ENCODE assay signal across 19 cellular contexts in the genomic region with DNA sequence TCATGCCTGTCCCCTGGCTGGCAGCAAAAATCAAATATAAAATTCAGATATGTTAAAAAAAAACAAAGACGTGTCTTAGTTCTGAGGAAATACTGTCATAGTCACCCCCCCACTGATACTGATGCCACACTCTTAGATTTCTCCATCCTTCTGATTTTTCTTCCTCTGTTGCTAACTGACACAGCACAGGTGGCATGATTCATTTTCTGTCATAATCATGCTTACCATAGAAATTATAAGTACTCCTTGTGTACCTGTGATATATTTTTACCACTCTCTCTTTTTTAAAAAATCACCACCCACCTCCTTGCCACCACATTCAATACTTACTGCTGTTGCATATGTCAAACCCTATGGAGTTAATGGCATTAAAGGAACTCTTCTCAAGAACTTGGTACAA.
DNase-seq lines count a peak whose midpoint lies in the region; ATAC-seq, FAIRE-seq and TF ChIP-seq lines count a peak whose summit lies in the region.
"Had no signal": no experiment of that assay in that cellular context is flagged by ENCODE, and none has a peak within 500 bp of the region (broad histone marks: within the 10 kb centered on the region; RNA-seq: fewer than 3 reads in every experiment).

No MANE protein-coding gene starts in this region.

- H3K9ac ChIP-seq in PC-3 (ENCODE audit: low read length) (no peak overlapping the region), endothelial cell of umbilical vein (replicated peaks; ENCODE audit: extremely low read depth, insufficient read depth, low read length) (no peak overlapping the region)
- H3K9ac ChIP-seq: BLaER1 treated with 17β-estradiol and CSF1 and Interleukin-3, amounts not matched to agents 10 nM and 100 nM had no signal

- H3K27me3 ChIP-seq in PC-3 (ENCODE audit: low read length): no peaks in the 10 kb centered on the region
- no peaks in the 10 kb centered on the region for H3K27me3 ChIP-seq in endothelial cell of umbilical vein (ENCODE audit: control insufficient read depth in 2 of 2, insufficient read depth in 2 of 2, low read length in 2 of 2)
- no peaks in the 10 kb centered on the region for H3K27me3 ChIP-seq in osteoblast (ENCODE audit: insufficient read depth, low read length)
- H3K27me3 ChIP-seq: BLaER1 treated with 17β-estradiol and CSF1 and Interleukin-3, amounts not matched to agents 10 nM and 100 nM had no signal

- H3K79me2 ChIP-seq in PC-3 (ENCODE audit: low read length) (no peaks in the 10 kb centered on the region), endothelial cell of umbilical vein (ENCODE audit: control insufficient read depth, insufficient read depth, low read length) (no peaks in the 10 kb centered on the region), osteoblast (ENCODE audit: insufficient read depth, low read length) (no peaks in the 10 kb centered on the region)

- H2AFZ ChIP-seq in PC-3 (ENCODE audit: low read length) (no peak overlapping the region), endothelial cell of umbilical vein (ENCODE audit: low read depth, low read length) (no peak overlapping the region), osteoblast (ENCODE audit: low read length) (no peak overlapping the region)

- no peak for TF ChIP-seq CTCF in PC-3 (conservative IDR thresholded peaks at IDR 0.05; ENCODE audit: low read depth, low read length)
- no peak for TF ChIP-seq CTCF in endothelial cell of umbilical vein (IDR thresholded peaks at IDR 0.05; ENCODE audit: extremely low read depth in 1 of 2, insufficient read depth in 1 of 2, low read depth in 1 of 2, low read length in 2 of 2)
- no peak for TF ChIP-seq CTCF in osteoblast (IDR thresholded peaks at IDR 0.05; ENCODE audit: extremely low read depth, low read depth, low read length)

- peaks cover 3% of the 10 kb centered on the region for H3F3A ChIP-seq in PC-3 (ENCODE audit: low read length, unreplicated experiment)

- POLR2A ChIA-PET in PC-3 (lab: Charles Lee; ENCODE audit: unreplicated experiment): no interaction called here
- POLR2A ChIA-PET in endothelial cell of umbilical vein (lab: Charles Lee): no interaction called here

- H3K4me1 ChIP-seq in PC-3 (ENCODE audit: insufficient read depth, low read length): peaks cover 53% of the 10 kb centered on the region
- H3K4me1 ChIP-seq in endothelial cell of umbilical vein (ENCODE audit: control insufficient read depth, extremely low read depth, insufficient read depth, low read length): peaks cover 25% of the 10 kb centered on the region
- H3K4me1 ChIP-seq in osteoblast (ENCODE audit: insufficient read depth, low read length): peaks cover 57% of the 10 kb centered on the region

- H4K20me1 ChIP-seq in PC-3 (ENCODE audit: low read length) (no peaks in the 10 kb centered on the region), endothelial cell of umbilical vein (replicated peaks; ENCODE audit: control insufficient read depth, extremely low read depth, insufficient read depth, low read length) (no peaks in the 10 kb centered on the region), osteoblast (ENCODE audit: insufficient read depth, low read length) (no peaks in the 10 kb centered on the region)
- H4K20me1 ChIP-seq: BLaER1 treated with 17β-estradiol and CSF1 and Interleukin-3, amounts not matched to agents 10 nM and 100 nM had no signal

- H3K9me3 ChIP-seq in PC-3 (ENCODE audit: low read length) (no peaks in the 10 kb centered on the region), endothelial cell of umbilical vein (replicated peaks; ENCODE audit: control insufficient read depth, insufficient read depth, low read length) (no peaks in the 10 kb centered on the region), osteoblast (ENCODE audit: low read depth, low read length) (no peaks in the 10 kb centered on the region)
- H3K9me3 ChIP-seq: BLaER1 treated with 17β-estradiol and CSF1 and Interleukin-3, amounts not matched to agents 10 nM and 100 nM had no signal

- DNase-seq in CD1c-positive myeloid dendritic cell (ENCODE audit: extremely low spot score) (peak; percentile 9), PC-3 (peak; percentile 28), endothelial cell of umbilical vein (ENCODE audit: low read depth, low spot score) (no peak), osteoblast (ENCODE audit: insufficient read length, low spot score, missing footprints) (no peak), kidney tubule cell (ENCODE audit: low spot score) (no peak), NCI-H82 (lab: John Stamatoyannopoulos, UW) (no peak), NCI-H82 treated with DMSO at 0.1 percent for 48 hours (lab: John Stamatoyannopoulos, UW; ENCODE audit: unreplicated experiment) (no peak)
- DNase-seq: ACHN; activated CD8-positive, alpha-beta memory T cell treated with anti-CD3 and anti-CD28 coated beads for 24 hours; activated naive CD4-positive, alpha-beta T cell treated with anti-CD3 and anti-CD28 coated beads, Interleukin-2, amount 10 ng/mL, durations not matched to agents 7 days and 5 days; anterior cingulate cortex; erythroblast; NCI-H1105 treated with DMSO at 0.1 percent for 48 hours; NCI-H446 treated with DMSO at 0.1 percent for 48 hours; RPMI8226; stimulated activated naive CD8-positive, alpha-beta T cell treated with anti-CD3 and anti-CD28 coated beads, Interleukin-15, amount 100 ng/mL, for 72 hours had no signal

- H3K4me2 ChIP-seq in PC-3 (ENCODE audit: low read length) (peak overlapping the region; percentile 70), endothelial cell of umbilical vein (ENCODE audit: insufficient read depth, low read length) (peak overlapping the region; percentile 59), osteoblast (ENCODE audit: insufficient read depth, low read length) (no peak overlapping the region)

- intact Hi-C loops in PC-3 (cut with micrococcal nuclease) (loop anchor here (2.0 to 5.0 kb wide), 2 partner anchors 61 to 123 kb away; no protein-coding TSS in a partner anchor), endothelial cell of umbilical vein (cut with micrococcal nuclease) (loop anchor here (1.0 to 5.0 kb wide), 5 partner anchors 8 to 122 kb away; no protein-coding TSS in a partner anchor)

- dilution Hi-C loops in endothelial cell of umbilical vein (cut with MboI; ENCODE audit: extremely low pct_ligation_motif_present, low sequenced_read_pairs): no loop called here

- ATAC-seq in PC-3: peak; percentile 8; the same call in 1 of the 2 replicates
- no peak for ATAC-seq in GM18873 (IDR thresholded peaks at IDR 0.05; ENCODE audit: low FRiP score, unreplicated experiment)
- ATAC-seq: stimulated activated naive CD8-positive, alpha-beta T cell treated with anti-CD3 and anti-CD28 coated beads, Interleukin-15, amount 100 ng/mL, for 72 hours had no signal

- TF ChIP-seq POLR2A in endothelial cell of umbilical vein (IDR thresholded peaks at IDR 0.05; ENCODE audit: low read depth, low read length): no peak

- H3K27ac ChIP-seq in PC-3 (ENCODE audit: low read length) (peak overlapping the region; percentile 81), endothelial cell of umbilical vein (ENCODE audit: insufficient read depth, low read depth, low read length) (peak overlapping the region; percentile 66), osteoblast (ENCODE audit: low read depth, low read length) (peak overlapping the region; percentile 93)
- H3K27ac ChIP-seq: BLaER1 treated with 17β-estradiol and CSF1 and Interleukin-3, amounts not matched to agents 10 nM and 100 nM had no signal

- BruUV-seq in PC-3 (replicated peaks; lab: Mats Ljungman, UMichigan) (no TSS peak), endothelial cell of umbilical vein (replicated peaks; lab: Mats Ljungman, UMichigan) (no TSS peak)

- H3K4me3 ChIP-seq in PC-3 (ENCODE audit: low read length) (no peak overlapping the region), endothelial cell of umbilical vein (replicated peaks in 1 of 3; ENCODE audit: insufficient read depth in 1 of 3, low read depth in 1 of 3, low read length in 3 of 3) (no peak overlapping the region), osteoblast (ENCODE audit: insufficient read depth, low read length) (no peak overlapping the region)
- H3K4me3 ChIP-seq: BLaER1 treated with 17β-estradiol and CSF1 and Interleukin-3, amounts not matched to agents 10 nM and 100 nM had no signal

- CTCF ChIA-PET in PC-3 (lab: Charles Lee): no interaction called here
- CTCF ChIA-PET in endothelial cell of umbilical vein (lab: Charles Lee): no interaction called here

- no peaks in the 10 kb centered on the region for H3K9me2 ChIP-seq in PC-3 (replicated peaks; ENCODE audit: low read length)

- no peaks in the 10 kb centered on the region for H3K9me1 ChIP-seq in endothelial cell of umbilical vein (replicated peaks; ENCODE audit: control insufficient read depth, extremely low read depth, insufficient read depth, low read length)

- FAIRE-seq in endothelial cell of umbilical vein (lab: Jason Lieb, UNC): no peak
- FAIRE-seq: frontal cortex had no signal

- H3K36me3 ChIP-seq in PC-3 (ENCODE audit: low read depth, low read length) (no peaks in the 10 kb centered on the region), endothelial cell of umbilical vein (ENCODE audit: control insufficient read depth in 2 of 2, extremely low read depth in 1 of 2, insufficient read depth in 2 of 2, low read length in 2 of 2) (no peaks in the 10 kb centered on the region), osteoblast (ENCODE audit: insufficient read depth, low read length) (no peaks in the 10 kb centered on the region)
- H3K36me3 ChIP-seq: BLaER1 treated with 17β-estradiol and CSF1 and Interleukin-3, amounts not matched to agents 10 nM and 100 nM had no signal

TF ChIP-seq in endothelial cell of umbilical vein, 7 proteins besides CTCF, POLR2A, EP300 and RAD21:
- TF ChIP-seq GATA2 (IDR thresholded peaks at IDR 0.05; ENCODE audit: insufficient read depth, insufficient read length, low read depth, low read length) (no peak), POLR2AphosphoS5 (IDR thresholded peaks at IDR 0.05; ENCODE audit: insufficient read depth, low read depth, low read length) (no peak), EZH2 (IDR thresholded peaks at IDR 0.05; ENCODE audit: borderline replicate concordance, low read depth, low read length, severe bottlenecking) (no peak), JUN (IDR thresholded peaks at IDR 0.05; ENCODE audit: borderline replicate concordance, insufficient read depth, insufficient read length, low read depth) (no peak), MYC (IDR thresholded peaks at IDR 0.05; ENCODE audit: low read depth, low read length) (no peak), FOS (IDR thresholded peaks at IDR 0.05; ENCODE audit: borderline replicate concordance, insufficient read depth, low read length) (no peak)
- TF ChIP-seq, protein P1, sequence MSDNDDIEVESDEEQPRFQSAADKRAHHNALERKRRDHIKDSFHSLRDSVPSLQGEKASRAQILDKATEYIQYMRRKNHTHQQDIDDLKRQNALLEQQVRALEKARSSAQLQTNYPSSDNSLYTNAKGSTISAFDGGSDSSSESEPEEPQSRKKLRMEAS (IDR thresholded peaks at IDR 0.05; ENCODE audit: insufficient read depth, insufficient read length): no peak

Comparison
In these comparisons a context has a peak if more than half of its experiments do, and no peak if none do; other contexts are left out.
1. DNase-seq: peak in CD1c-positive myeloid dendritic cell (single experiment) and PC-3 (single experiment); none in endothelial cell of umbilical vein (single experiment), osteoblast (single experiment), kidney tubule cell (single experiment), NCI-H82 (single experiment) and NCI-H82 treated with DMSO at 0.1 percent for 48 hours (single experiment).
2. Peak in every context shown above with its lines, with median percentiles within 50 percentile points of each other: H3K27ac ChIP-seq.